In the genomic region with DNA sequence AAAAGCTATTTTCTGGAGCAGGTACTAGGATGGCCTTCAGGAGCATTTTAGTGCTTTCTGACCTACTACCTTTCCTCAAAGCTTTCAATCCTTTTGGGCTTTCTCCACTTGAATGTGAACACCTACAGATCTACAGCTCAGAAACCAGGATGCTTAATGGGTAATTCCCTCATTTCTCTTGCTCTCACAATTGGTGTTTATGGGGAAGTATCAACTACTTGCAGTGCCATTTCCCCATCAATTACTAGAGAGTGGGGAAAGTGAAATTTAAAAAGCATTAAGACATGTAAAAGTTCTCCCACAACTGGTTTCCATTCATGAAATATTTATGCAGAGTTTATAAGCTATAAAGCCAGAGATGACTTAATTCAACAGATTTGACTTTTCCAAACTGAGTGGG, we compare ENCODE assay signal across 9 cellular contexts. TPM values are rescaled to one million over a fixed set of nuclear protein-coding genes. Genes with fewer than 3 reads are reported as not detected.
DNase-seq lines count a peak whose midpoint lies in the region; ATAC-seq and TF ChIP-seq lines count a peak whose summit lies in the region.
"Had no signal": no experiment of that assay in that cellular context is flagged by ENCODE, and none has a peak within 500 bp of the region (broad histone marks: within the 10 kb centered on the region; RNA-seq: fewer than 3 reads in every experiment).

No MANE protein-coding gene starts in this region.

- no peaks in the 10 kb centered on the region for H3K36me3 ChIP-seq in KMS-11 (ENCODE audit: insufficient read depth)

- DNase-seq in CD4-positive, alpha-beta T cell = no peak
- DNase-seq in choroid plexus epithelial cell (ENCODE audit: low read depth) (no peak), cerebellar cortex (ENCODE audit: low spot score) (no peak), GM03348 (ENCODE audit: low spot score) (no peak)
- DNase-seq: NCI-H146 had no signal

- H3K9ac ChIP-seq in KMS-11 = peak overlapping the region; percentile 98; the same call in 1 of the 2 replicates

- ATAC-seq in CD4-positive, alpha-beta T cell (ENCODE audit: poor library complexity) = no peak
- no peak for ATAC-seq in GM18511 (IDR thresholded peaks at IDR 0.05; ENCODE audit: unreplicated experiment)
- ATAC-seq in GM19035 (IDR thresholded peaks at IDR 0.05; ENCODE audit: unreplicated experiment) = no peak

- POLR2A ChIA-PET in CD4-positive, alpha-beta T cell (lab: Charles Lee) = interaction anchor here (1.0 to 8.5 kb wide), 8 partner anchors 10 to 756 kb away, joined by 3 to 151 read pairs (median 4); a partner anchor contains a TSS

- H4K20me1 ChIP-seq in KMS-11 (ENCODE audit: insufficient read depth) = peaks cover 21% of the 10 kb centered on the region

- H3K79me2 ChIP-seq in KMS-11 (ENCODE audit: insufficient read depth, low read depth) = peaks cover 70% of the 10 kb centered on the region

- H3K36me3 Mint-ChIP-seq in CD4-positive, alpha-beta T cell (ENCODE audit: low read depth) = peaks cover 35% of the 10 kb centered on the region
- H3K36me3 Mint-ChIP-seq in nephron (ENCODE audit: low read depth) = peaks cover 18% of the 10 kb centered on the region

- peaks cover 49% of the 10 kb centered on the region for H3K4me1 ChIP-seq in KMS-11 (ENCODE audit: low read depth, poor library complexity, severe bottlenecking)

- no peaks in the 10 kb centered on the region for H3K27me3 Mint-ChIP-seq in CD4-positive, alpha-beta T cell
- H3K27me3 Mint-ChIP-seq in nephron (ENCODE audit: low read depth) = no peaks in the 10 kb centered on the region

- no peak overlapping the region for H2AFZ ChIP-seq in KMS-11 (ENCODE audit: low read depth)

- no peak for TF ChIP-seq CTCF in CD4-positive, alpha-beta T cell (IDR thresholded peaks at IDR 0.05)
- TF ChIP-seq CTCF in KMS-11 (conservative IDR thresholded peaks at IDR 0.05; ENCODE audit: low read depth, low read length) = no peak
- TF ChIP-seq CTCF in choroid plexus epithelial cell (conservative IDR thresholded peaks at IDR 0.05; ENCODE audit: low read depth, low read length) = no peak
- no peak for TF ChIP-seq CTCF in nephron (IDR thresholded peaks at IDR 0.05; ENCODE audit: unreplicated experiment in 3 of 3)

- CTCF ChIA-PET in CD4-positive, alpha-beta T cell (lab: Charles Lee) = interaction anchor here (0.6 to 1.4 kb wide), 5 partner anchors 13 to 188 kb away, joined by 3 to 5 read pairs (median 4); no protein-coding TSS in a partner anchor

- intact Hi-C loops in CD4-positive, alpha-beta T cell (cut with DNase I, micrococcal nuclease) = loop anchor here (2.0 to 10.0 kb wide), 6 partner anchors 14 to 755 kb away; a partner anchor contains a TSS

- H3K4me3 ChIP-seq in KMS-11 (IDR thresholded peaks at IDR 0.05; ENCODE audit: insufficient read depth, low read depth, low read length) = no peak overlapping the region
- H3K4me3 ChIP-seq in choroid plexus epithelial cell (ENCODE audit: low read depth, low read length) = peak overlapping the region; percentile 83

- H3K4me1 Mint-ChIP-seq in CD4-positive, alpha-beta T cell (ENCODE audit: low read depth) = peaks cover 60% of the 10 kb centered on the region
- H3K4me1 Mint-ChIP-seq in nephron = peaks cover 23% of the 10 kb centered on the region

- peak overlapping the region; percentile 14 for H3K27ac ChIP-seq in CD4-positive, alpha-beta T cell (ENCODE audit: low read depth, low read length)
- H3K27ac ChIP-seq in KMS-11 = no peak overlapping the region

- no peaks in the 10 kb centered on the region for H3K9me3 Mint-ChIP-seq in CD4-positive, alpha-beta T cell
- H3K9me3 Mint-ChIP-seq in nephron = no peaks in the 10 kb centered on the region

- peak overlapping the region; percentile 67 for H3K4me2 ChIP-seq in KMS-11

- peak overlapping the region; percentile 95 for H3K4me3 Mint-ChIP-seq in CD4-positive, alpha-beta T cell
- peak overlapping the region; percentile 91 to 97 (median 92) for H3K4me3 Mint-ChIP-seq in nephron

- H3K27ac Mint-ChIP-seq in CD4-positive, alpha-beta T cell = peak overlapping the region; percentile 95
- peak overlapping the region; percentile 94 to 97 (median 94) for H3K27ac Mint-ChIP-seq in nephron

- H3K27me3 ChIP-seq in CD4-positive, alpha-beta T cell (ENCODE audit: control insufficient read depth, insufficient read depth, low read length) = no peaks in the 10 kb centered on the region
- no peaks in the 10 kb centered on the region for H3K27me3 ChIP-seq in KMS-11 (ENCODE audit: insufficient read depth, low read depth)

- no peaks in the 10 kb centered on the region for H3K9me3 ChIP-seq in CD4-positive, alpha-beta T cell (ENCODE audit: control insufficient read depth, low read length)

RNA-seq across cellular contexts. Expression of a gene that starts 2.1 kb away (rescaled TPM):
- 10 to 100 TPM; 68.9 to 70.4 TPM for total RNA-seq in CD4-positive, alpha-beta T cell
